11 cellular contexts compared by ENCODE assay signal in genomic region chr1:115332813-115333608, GRCh38. TPM values are rescaled to one million over a fixed set of nuclear protein-coding genes. Genes with fewer than 3 reads are reported as not detected.
DNase-seq lines count a peak whose midpoint lies in the region; ATAC-seq, FAIRE-seq and TF ChIP-seq lines count a peak whose summit lies in the region.
"Had no signal": no experiment of that assay in that cellular context is flagged by ENCODE, and none has a peak within 500 bp of the region (broad histone marks: within the 10 kb centered on the region; RNA-seq: fewer than 3 reads in every experiment).

No MANE protein-coding gene starts in this region.

- no peaks in the 10 kb centered on the region; the same call in 1 of the 2 replicates for H4K20me1 ChIP-seq in K562 (replicated peaks; ENCODE audit: control insufficient read depth, insufficient read depth, low read length)

- no peak overlapping the region for H3K4me2 ChIP-seq in K562 (ENCODE audit: insufficient read depth, low read length)

- H3K27ac ChIP-seq in AG04450 (ENCODE audit: low read depth, low read length) (peak overlapping the region; percentile 75), K562 (ENCODE audit: extremely low read depth, low read depth, low read length) (no peak overlapping the region), kidney (ENCODE audit: low read depth in 2 of 2, low read length in 2 of 2) (peak overlapping the region; percentile 20 to 43)

- FAIRE-seq in K562 (lab: Jason Lieb, UNC) (no peak), kidney (lab: Jason Lieb, UNC) (no peak), D721Med (lab: Jason Lieb, UNC) (no peak)

- DNase-seq in AG04450 (ENCODE audit: low read depth, low spot score) = peak; percentile 52
- DNase-seq in HPDE6-E6E7 (ENCODE audit: extremely low spot score) = peak; percentile 58
- no peak for DNase-seq in K562 (ENCODE audit: extremely low read depth in 1 of 4, low spot score in 3 of 4)
- DNase-seq in kidney = no peak
- DNase-seq in D721Med (ENCODE audit: insufficient read length, low spot score) = no peak
- no peak for DNase-seq in immature natural killer cell
- DNase-seq: activated CD4-positive, alpha-beta T cell treated with anti-CD3 and anti-CD28 coated beads, Interleukin-2, amount 50 U/mL, for 4 hours; naive B cell; NK-92 treated with Interleukin-12 subunit alpha and Interleukin-12 subunit beta, amount 100 ng/mL, for 24 hours had no signal

- peaks cover 2 to 10% (median 8%) of the 10 kb centered on the region in 3 donors for H3K27me3 Mint-ChIP-seq in immature natural killer cell (ENCODE audit: low read depth in 3 of 3)

- H3K4me3 Mint-ChIP-seq in immature natural killer cell = no peak overlapping the region
- H3K4me3 Mint-ChIP-seq: naive B cell had no signal

- H3K36me3 ChIP-seq in K562 (ENCODE audit: control insufficient read depth, insufficient read depth, low read length) (no peaks in the 10 kb centered on the region), kidney (ENCODE audit: control insufficient read depth in 1 of 2, insufficient read depth in 2 of 2, low read length in 2 of 2) (no peaks in the 10 kb centered on the region)

- CTCF ChIA-PET in AG04450 (lab: Charles Lee) = interaction anchor here (0.6 to 3.1 kb wide), 7 partner anchors 10 to 374 kb away, joined by 3 to 21 read pairs (median 4); no protein-coding TSS in a partner anchor
- CTCF ChIA-PET in K562 (lab: Yijun Ruan, JAX; ENCODE audit: low intra/inter-chr PET ratio) = no interaction called here

- H3K27ac Mint-ChIP-seq in immature natural killer cell = no peak overlapping the region

- peaks cover 0 to 7% of the 10 kb centered on the region in 2 experiments; a peak in 1 of 5 replicates for H3K4me1 ChIP-seq in K562 (replicated peaks in 1 of 2; ENCODE audit: control insufficient read depth in 2 of 2, insufficient read depth in 2 of 2, low read length in 2 of 2)
- H3K4me1 ChIP-seq in kidney (ENCODE audit: control insufficient read depth in 1 of 2, insufficient read depth in 1 of 2, low read depth in 1 of 2, low read length in 2 of 2) = no peaks in the 10 kb centered on the region

- no peak for TF ChIP-seq RAD21 in K562 (CRISPR knock-in tag; conservative IDR thresholded peaks at IDR 0.05 in 1 of 2, IDR thresholded peaks at IDR 0.05 in 1 of 2)

- H3K27me3 ChIP-seq in AG04450 (ENCODE audit: control insufficient read depth, insufficient read depth, low read length) (no peaks in the 10 kb centered on the region), K562 (ENCODE audit: control insufficient read depth in 2 of 2, insufficient read depth in 2 of 2, low read length in 2 of 2) (peaks cover 0 to 13% of the 10 kb centered on the region in 2 experiments; a peak in 2 of 5 replicates)

- H3K9ac ChIP-seq in K562 (ENCODE audit: insufficient read depth in 1 of 2, low read depth in 2 of 2, low read length in 2 of 2) (no peak overlapping the region), kidney (ENCODE audit: low read length in 2 of 2) (no peak overlapping the region)

- POLR2A ChIA-PET in AG04450 (lab: Yijun Ruan, JAX) (interaction anchor here (0.6 to 1.9 kb wide), 7 partner anchors 15 to 282 kb away, joined by 3 to 14 read pairs (median 5); no protein-coding TSS in a partner anchor), K562 (lab: Yijun Ruan, JAX) (interaction anchor here (0.6 kb wide), 1 partner anchor 15 kb away, joined by 4 read pairs; no protein-coding TSS in a partner anchor)

- ATAC-seq in K562 = no peak; the same call in 2 of the 3 replicates
- no peak for ATAC-seq in HG03378 (IDR thresholded peaks at IDR 0.05; ENCODE audit: unreplicated experiment)
- ATAC-seq in HG03442 (IDR thresholded peaks at IDR 0.05; ENCODE audit: unreplicated experiment) = no peak

- no peak for TF ChIP-seq POLR2A in K562 (conservative IDR thresholded peaks at IDR 0.05)

- in situ Hi-C loops in K562 (cut with MboI) = no loop called here

- intact Hi-C loops in K562 (cut with micrococcal nuclease) (no loop called here), kidney (cut with DNase I) (no loop called here)

- TF ChIP-seq CTCF in AG04450 (IDR thresholded peaks at IDR 0.05; ENCODE audit: low read depth, low read length) (no peak), K562 (IDR thresholded peaks at IDR 0.05 in 2 of 3, conservative IDR thresholded peaks at IDR 0.05 in 1 of 3; ENCODE audit: insufficient read depth in 2 of 3, low read depth in 1 of 3, low read length in 3 of 3) (no peak), kidney (IDR thresholded peaks at IDR 0.05; ENCODE audit: borderline replicate concordance, extremely low read depth, insufficient read depth) (no peak), D721Med (IDR thresholded peaks at IDR 0.05; ENCODE audit: insufficient read depth, missing control alignments) (no peak)

- BruUV-seq in K562 (replicated peaks; lab: Mats Ljungman, UMichigan) = no TSS peak

- H3K9me3 ChIP-seq in AG04450 (ENCODE audit: control insufficient read depth, insufficient read depth, low read length) (no peaks in the 10 kb centered on the region), K562 (replicated peaks; ENCODE audit: control insufficient read depth, insufficient read depth, low read depth, low read length) (no peaks in the 10 kb centered on the region), kidney (ENCODE audit: control insufficient read depth in 1 of 2, low read length in 2 of 2) (no peaks in the 10 kb centered on the region)

- H3K4me3 ChIP-seq in AG04450 (ENCODE audit: low read depth, low read length) = no peak overlapping the region
- H3K4me3 ChIP-seq in K562 = no peak overlapping the region
- H3K4me3 ChIP-seq in kidney (ENCODE audit: low read length in 2 of 2) = no peak overlapping the region

- no peak for TF ChIP-seq EP300 in K562 (IDR thresholded peaks at IDR 0.05; ENCODE audit: low read length)

- H3K9me3 Mint-ChIP-seq in immature natural killer cell = peaks cover 0 to 2% (median 0%) of the 10 kb centered on the region in 6 donors

- no peak overlapping the region for H2AFZ ChIP-seq in K562 (ENCODE audit: low read depth, low read length)

- H3K36me3 Mint-ChIP-seq in immature natural killer cell = no peaks in the 10 kb centered on the region
- H3K36me3 Mint-ChIP-seq: naive B cell had no signal

- no peaks in the 10 kb centered on the region for H3K4me1 Mint-ChIP-seq in immature natural killer cell

- H3K9me1 ChIP-seq in K562 (ENCODE audit: control insufficient read depth, insufficient read depth, low read length) = no peaks in the 10 kb centered on the region

- H3K79me2 ChIP-seq in K562 (ENCODE audit: control insufficient read depth, insufficient read depth, low read length) = no peaks in the 10 kb centered on the region

- 0% methylated on average over 6 of the region's 7 CpGs for WGBS in K562 (ENCODE audit: insufficient coverage, low coverage, missing lambda C conversion rate)

TF ChIP-seq in K562, 482 proteins besides CTCF, POLR2A, EP300 and RAD21:
- TF ChIP-seq CEBPG (CRISPR knock-in tag; IDR thresholded peaks at IDR 0.05) (no peak), CEBPG (tag; conservative IDR thresholded peaks at IDR 0.05 in 1 of 2, IDR thresholded peaks at IDR 0.05 in 1 of 2) (peak; percentile 75 to 76), ZNF175 (CRISPR knock-in tag; IDR thresholded peaks at IDR 0.05; ENCODE audit: low read depth) (0 out of 2 replicates have a peak, but pooled peaks have one; percentile 26), KLF1 (tag; IDR thresholded peaks at IDR 0.05) (no peak), SOX6 (IDR thresholded peaks at IDR 0.05) (peak; percentile 38; the same call in 1 of the 2 replicates), IFI16 (CRISPR knock-in tag; IDR thresholded peaks at IDR 0.05) (no peak), CXXC5 (CRISPR knock-in tag; IDR thresholded peaks at IDR 0.05) (0 out of 2 replicates have a peak, but pooled peaks have one; percentile 32), ZNF696 (CRISPR knock-in tag; conservative IDR thresholded peaks at IDR 0.05) (no peak), BHLHE40 (IDR thresholded peaks at IDR 0.05; ENCODE audit: low read length) (peak; percentile 56), ZNF384 (IDR thresholded peaks at IDR 0.05; ENCODE audit: low read depth, low read length) (peak; percentile 50; the same call in 1 of the 2 replicates), TRIM24 (IDR thresholded peaks at IDR 0.05) (peak in 1 of 2 experiments; percentile 76; a peak in 2 of 4 replicates)
- TF ChIP-seq, protein P1, sequence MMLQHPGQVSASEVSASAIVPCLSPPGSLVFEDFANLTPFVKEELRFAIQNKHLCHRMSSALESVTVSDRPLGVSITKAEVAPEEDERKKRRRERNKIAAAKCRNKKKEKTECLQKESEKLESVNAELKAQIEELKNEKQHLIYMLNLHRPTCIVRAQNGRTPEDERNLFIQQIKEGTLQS (IDR thresholded peaks at IDR 0.05) = peak; percentile 75; the same call in 1 of the 2 replicates
- TF ChIP-seq, protein P1 (CRISPR knock-in tag; conservative IDR thresholded peaks at IDR 0.05) = no peak

RNA-seq across cellular contexts. Expression of gene NGF, which starts 5.0 kb away (rescaled TPM):
- polyA plus RNA-seq in AG04450 (2011; rRNA removed) = 6.7 and 7.3 TPM in 2 replicates
- polyA minus RNA-seq in AG04450 (2011; rRNA and poly(A)+ RNA removed) = 5.9 and 6.2 TPM in 2 replicates
- not detected in 2 replicates for total RNA-seq in K562 (2011; cell fraction: chromatin; rRNA removed; ENCODE audit: low replicate concordance)
- total RNA-seq in K562 (2011; cell fraction: nucleolus; rRNA removed) = not detected in 2 replicates
- total RNA-seq in K562 (2011; cell fraction: nucleoplasm; rRNA removed) = not detected in 2 replicates
- not detected in 2 replicates for total RNA-seq in K562 (2014; rRNA removed)
- not detected in 2 replicates for total RNA-seq in K562 (2014; rRNA removed; fragmentation: Illumina TruSeq; extraction: Trizol)
- not detected in 2 replicates for total RNA-seq in K562 (2015; rRNA removed; fragmentation: Illumina TruSeq; extraction: Trizol)
- not detected in 2 replicates for total RNA-seq in K562 (2021)
- polyA plus RNA-seq in K562 (2011; rRNA removed) = not detected in 2 replicates
- polyA plus RNA-seq in K562 (2011; cell fraction: cytosol; rRNA removed) = not detected in 2 replicates
- not detected in 2 replicates for polyA plus RNA-seq in K562 (2011; cell fraction: nucleus; rRNA removed)
- not detected in 2 replicates for polyA plus RNA-seq in K562 (2012)
- polyA plus RNA-seq in K562 (2014; fragmentation: Illumina TruSeq; extraction: Trizol) = not detected in 2 replicates
- polyA plus RNA-seq in K562 (2014; fragmentation: Nextera tagmentation; extraction: Ambion mirVana) = not detected
- not detected in 2 replicates for polyA plus RNA-seq in K562 (2014; rRNA removed)
- not detected in 2 replicates for polyA minus RNA-seq in K562 (2011; rRNA and poly(A)+ RNA removed)
- polyA minus RNA-seq in K562 (2011; cell fraction: cytosol; rRNA and poly(A)+ RNA removed) = not detected in 2 replicates
- not detected in 2 replicates for polyA minus RNA-seq in K562 (2011; cell fraction: nucleus; rRNA and poly(A)+ RNA removed)
- 1.2 TPM for total RNA-seq in kidney
- polyA plus RNA-seq in kidney (ENCODE audit: insufficient read depth, low read depth, low replicate concordance) = 6.0 TPM
- polyA plus RNA-seq in immature natural killer cell = not detected

Comparison
In these comparisons a context has a peak if more than half of its experiments do, and no peak if none do; other contexts are left out.
1. DNase-seq: peak in AG04450 (single experiment) and HPDE6-E6E7 (single experiment); none in K562 (0 of 4), kidney (single experiment), D721Med (single experiment) and immature natural killer cell (0 of 3).